ENCODE assay signal across 1 cellular context in genomic region chr1:225422033-225422605, GRCh38.
TF ChIP-seq lines count a peak whose summit lies in the region.

No MANE protein-coding gene starts in this region.

TF ChIP-seq in A549, 52 proteins besides CTCF, POLR2A, EP300 and RAD21 (continued from another document):
- no peak for TF ChIP-seq TFCP2L1 (CRISPR knock-in tag; IDR thresholded peaks at IDR 0.05)
- no peak for TF ChIP-seq ZC3H11A (IDR thresholded peaks at IDR 0.05)
- TF ChIP-seq HEYL (CRISPR knock-in tag; IDR thresholded peaks at IDR 0.05), result no peak
- TF ChIP-seq ESRRA (IDR thresholded peaks at IDR 0.05; ENCODE audit: borderline replicate concordance, low read length), result no peak
TF ChIP-seq in A549: peak in this region for 0.
